Comparison of ENCODE assay signal across 8 cellular contexts in genomic region chr1:147669475-147670318, GRCh38. TPM values are rescaled to one million over a fixed set of nuclear protein-coding genes. Genes with fewer than 3 reads are reported as not detected.
DNase-seq lines count a peak whose midpoint lies in the region; ATAC-seq and TF ChIP-seq lines count a peak whose summit lies in the region.

No MANE protein-coding gene starts in this region.

- TF ChIP-seq POLR2A in gastroesophageal sphincter (IDR thresholded peaks at IDR 0.05) (no peak), upper lobe of left lung (IDR thresholded peaks at IDR 0.05) (peak in 1 of 4 donors; percentile 17)

- peak overlapping the region; percentile 70 for H2AK5ac ChIP-seq in neuronal stem cell (ENCODE audit: low read depth, low read length)

- no peaks in the 10 kb centered on the region for H3F3A ChIP-seq in PC-3 (ENCODE audit: low read length, unreplicated experiment)

- peak; percentile 83 for DNase-seq in PC-3
- DNase-seq in activated effector memory CD4-positive, alpha-beta T cell treated with anti-CD3 and anti-CD28 coated beads, Interleukin-2, amount 50 U/mL, for 16 hours: peak; percentile 77
- peak; percentile 54 for DNase-seq in neuronal stem cell (ENCODE audit: low spot score)
- peak; percentile 77 to 90 for DNase-seq in upper lobe of left lung

- peak overlapping the region; percentile 96 for H3K18ac ChIP-seq in neuronal stem cell (ENCODE audit: low read length)

- TF ChIP-seq EP300 in gastroesophageal sphincter (IDR thresholded peaks at IDR 0.05): no peak
- TF ChIP-seq EP300 in upper lobe of left lung (IDR thresholded peaks at IDR 0.05): no peak

- H3K79me2 ChIP-seq in PC-3 (ENCODE audit: low read length): peaks cover 55% of the 10 kb centered on the region

- TF ChIP-seq CTCF in C4-2B (conservative IDR thresholded peaks at IDR 0.05): no peak; the same call in 1 of the 2 replicates
- TF ChIP-seq CTCF in PC-3 (conservative IDR thresholded peaks at IDR 0.05; ENCODE audit: low read depth, low read length): no peak
- no peak for TF ChIP-seq CTCF in gastroesophageal sphincter (IDR thresholded peaks at IDR 0.05)
- TF ChIP-seq CTCF in upper lobe of left lung (IDR thresholded peaks at IDR 0.05): peak in 1 of 6 experiments; percentile 9

- POLR2A ChIA-PET in PC-3 (lab: Charles Lee; ENCODE audit: unreplicated experiment): interaction anchor here (1.1 kb wide), 1 partner anchor 47 kb away, joined by 7 read pairs; no protein-coding TSS in a partner anchor

- H3K79me1 ChIP-seq in neuronal stem cell (ENCODE audit: low read depth, low read length): peaks cover 4% of the 10 kb centered on the region

- peak overlapping the region; percentile 82 for H3K23ac ChIP-seq in neuronal stem cell (ENCODE audit: low read depth, low read length, poor library complexity)

- H3K9ac ChIP-seq in PC-3 (ENCODE audit: low read length) (peak overlapping the region; percentile 75), neuronal stem cell (ENCODE audit: low read depth, low read length, poor library complexity) (peak overlapping the region; percentile 94)

- H3K9me3 ChIP-seq in PC-3 (ENCODE audit: low read length) (no peaks in the 10 kb centered on the region), gastroesophageal sphincter (no peaks in the 10 kb centered on the region), neuronal stem cell (replicated peaks in 1 of 2; ENCODE audit: control insufficient read depth in 2 of 2, insufficient read depth in 1 of 2, low read depth in 1 of 2, low read length in 2 of 2) (no peaks in the 10 kb centered on the region), upper lobe of left lung (no peaks in the 10 kb centered on the region)

- H4K20me1 ChIP-seq in PC-3 (ENCODE audit: low read length): no peaks in the 10 kb centered on the region

- H3K36me3 ChIP-seq in PC-3 (ENCODE audit: low read depth, low read length): peaks cover 9% of the 10 kb centered on the region; the same call in 1 of the 2 replicates
- no peaks in the 10 kb centered on the region for H3K36me3 ChIP-seq in gastroesophageal sphincter
- no peaks in the 10 kb centered on the region for H3K36me3 ChIP-seq in neuronal stem cell (replicated peaks in 1 of 2; ENCODE audit: control insufficient read depth in 2 of 2, insufficient read depth in 2 of 2, low read length in 2 of 2)
- H3K36me3 ChIP-seq in upper lobe of left lung: no peaks in the 10 kb centered on the region

- peak overlapping the region; percentile 92 for H3K27ac ChIP-seq in C4-2B
- peak overlapping the region; percentile 61 for H3K27ac ChIP-seq in PC-3 (ENCODE audit: low read length)
- peak overlapping the region; percentile 43 to 87 (median 85) for H3K27ac ChIP-seq in gastroesophageal sphincter
- H3K27ac ChIP-seq in neuronal stem cell (replicated peaks; ENCODE audit: low read length): peak overlapping the region; percentile 42
- peak overlapping the region; percentile 65 to 90 (median 86) for H3K27ac ChIP-seq in upper lobe of left lung

- CTCF ChIA-PET in PC-3 (lab: Charles Lee): interaction anchor here (0.6 kb wide), 1 partner anchor 137 kb away, joined by 3 read pairs; no protein-coding TSS in a partner anchor

- H3K4ac ChIP-seq in neuronal stem cell (ENCODE audit: low read length): peak overlapping the region; percentile 47

- peak overlapping the region; percentile 40 for H2BK5ac ChIP-seq in neuronal stem cell (ENCODE audit: low read length)

- peak overlapping the region; percentile 52 for H2BK12ac ChIP-seq in neuronal stem cell (ENCODE audit: low read length)

- no peak overlapping the region for H4K91ac ChIP-seq in neuronal stem cell (ENCODE audit: low read depth, low read length, poor library complexity)

- H2BK120ac ChIP-seq in neuronal stem cell (ENCODE audit: low read depth, low read length): peak overlapping the region; percentile 43

- H3K4me1 ChIP-seq in PC-3 (ENCODE audit: insufficient read depth, low read length) (peaks cover 51% of the 10 kb centered on the region), gastroesophageal sphincter (peaks cover 0 to 24% (median 3%) of the 10 kb centered on the region in 3 donors), neuronal stem cell (ENCODE audit: control insufficient read depth in 2 of 2, insufficient read depth in 1 of 2, low read depth in 1 of 2, low read length in 2 of 2) (peaks cover 0 to 3% of the 10 kb centered on the region in 2 donors), upper lobe of left lung (peaks cover 0 to 16% (median 8%) of the 10 kb centered on the region in 4 donors)

- peak overlapping the region; percentile 80 for H2AFZ ChIP-seq in PC-3 (ENCODE audit: low read length)
- peak overlapping the region; percentile 95 for H2AFZ ChIP-seq in neuronal stem cell (ENCODE audit: low read length)

- no CpG with 5 or more reads among the region's 53 CpGs for WGBS in gastroesophageal sphincter (ENCODE audit: low coverage in 1 of 2), 2 donors
- WGBS in neuronal stem cell (ENCODE audit: extremely low coverage in 2 of 2, insufficient read length in 2 of 2, insufficient replicate concordance in 1 of 2), 2 donors: no CpG with 5 or more reads among the region's 53 CpGs
- 0 to 2% methylated on average over 8 to 42 of the region's 53 CpGs for WGBS in upper lobe of left lung, 2 donors

- H3K4me2 ChIP-seq in PC-3 (ENCODE audit: low read length) (peak overlapping the region; percentile 80), neuronal stem cell (ENCODE audit: insufficient read depth, low read length, poor library complexity, severe bottlenecking) (peak overlapping the region; percentile 86)

- no peaks in the 10 kb centered on the region for H3K9me2 ChIP-seq in PC-3 (replicated peaks; ENCODE audit: low read length)

- ATAC-seq in GM19043 (IDR thresholded peaks at IDR 0.05; ENCODE audit: low read depth, unreplicated experiment): peak; percentile 33
- peak; percentile 34 for ATAC-seq in HG03342 (IDR thresholded peaks at IDR 0.05; ENCODE audit: unreplicated experiment)
- peak; percentile 50 for ATAC-seq in PC-3
- peak; percentile 48 for ATAC-seq in gastroesophageal sphincter
- peak; percentile 69 to 85 for ATAC-seq in upper lobe of left lung (ENCODE audit: low FRiP score in 2 of 2)

- BruUV-seq in PC-3 (replicated peaks; lab: Mats Ljungman, UMichigan): TSS peak; percentile 56

- H3K4me3 ChIP-seq in PC-3 (ENCODE audit: low read length): peak overlapping the region; percentile 73
- H3K4me3 ChIP-seq in gastroesophageal sphincter: peak overlapping the region; percentile 73 to 81
- H3K4me3 ChIP-seq in neuronal stem cell (ENCODE audit: low read length in 2 of 2): peak overlapping the region; percentile 86 to 90
- H3K4me3 ChIP-seq in upper lobe of left lung: peak overlapping the region; percentile 72 to 96 (median 79)

- H2BK15ac ChIP-seq in neuronal stem cell (ENCODE audit: low read length): peak overlapping the region; percentile 83

- H3K27me3 ChIP-seq in PC-3 (ENCODE audit: low read length) (no peaks in the 10 kb centered on the region), gastroesophageal sphincter (no peaks in the 10 kb centered on the region), neuronal stem cell (ENCODE audit: control insufficient read depth in 3 of 3, insufficient read depth in 3 of 3, low read depth in 1 of 3, low read length in 3 of 3) (no peaks in the 10 kb centered on the region), upper lobe of left lung (no peaks in the 10 kb centered on the region)

- peak overlapping the region; percentile 32 for H4K8ac ChIP-seq in neuronal stem cell (ENCODE audit: low read depth, low read length)

- intact Hi-C loops in PC-3 (cut with micrococcal nuclease): loop anchor here (1.0 to 5.0 kb wide), 2 partner anchors 29 to 33 kb away; no protein-coding TSS in a partner anchor

- H3K14ac ChIP-seq in neuronal stem cell (ENCODE audit: low read length): peak overlapping the region; percentile 97

RNA-seq across cellular contexts. Expression of gene ACP6, which starts 0.6 kb away (rescaled TPM):
- 51.2 and 58.2 TPM in 2 replicates for total RNA-seq in PC-3 (2014; rRNA removed)
- 10 to 100 TPM in 3 of 4 donors, 1 to 10 TPM in 1; 8.8 to 20.7 (median 13.9) TPM for total RNA-seq in gastroesophageal sphincter
- 10.1 TPM for polyA plus RNA-seq in neuronal stem cell (2013, experiment 1 of 2)
- 10.3 TPM for polyA plus RNA-seq in neuronal stem cell (2013, experiment 2 of 2)
- 10 to 100 TPM in 5 of 6 donors, 1 to 10 TPM in 1; 8.1 to 60.8 (median 21.6) TPM for total RNA-seq in upper lobe of left lung

Comparison
In these comparisons a context has a peak if more than half of its experiments do, and no peak if none do; other contexts are left out.
1. Peak in every context shown above with its lines: DNase-seq, ATAC-seq, H3K4me3 ChIP-seq and H3K27ac ChIP-seq.
2. H3K27ac ChIP-seq: peak in every context shown above with its lines; median percentile 92 in C4-2B; 86 in upper lobe of left lung; 85 in gastroesophageal sphincter; 61 in PC-3; 42 in neuronal stem cell.